28 cellular contexts compared by ENCODE assay signal in genomic region chr22:33481550-33481949, GRCh38.
"Had no signal": no experiment of that assay in that cellular context is flagged by ENCODE, and none has a peak within 500 bp of the region (broad histone marks: within the 10 kb centered on the region; RNA-seq: fewer than 3 reads in every experiment).

No MANE protein-coding gene starts in this region.

- H3K9me3 ChIP-seq: ovary, psoas muscle, spleen, suprapubic skin, testis, tibial artery, transverse colon, upper lobe of right lung, uterus had no signal

- H3K4me1 ChIP-seq: parathyroid adenoma, spleen, suprapubic skin, tibial artery, transverse colon, upper lobe of right lung, uterus had no signal

- H3K4me3 ChIP-seq: neural progenitor cell, ovary, psoas muscle, skin epidermis, smooth muscle cell, spleen, suprapubic skin, testis, tibial artery, transverse colon, upper lobe of right lung, uterus had no signal

- H3K27ac ChIP-seq: neural progenitor cell, ovary, parathyroid adenoma, psoas muscle, skin epidermis, spleen, suprapubic skin, testis, tibial artery, transverse colon, upper lobe of right lung, uterus had no signal

- H3K27me3 ChIP-seq: neural progenitor cell, ovary, spleen, suprapubic skin, testis, tibial artery, transverse colon, upper lobe of right lung, uterus had no signal

- H3K4me2 ChIP-seq: neural progenitor cell, smooth muscle cell had no signal

- DNase-seq: natural killer cell; occipital lobe; ovary; posterior cingulate gyrus; psoas muscle; right cardiac atrium; spleen; stimulated activated CD4-positive, alpha-beta T cell treated with anti-CD3 and anti-CD28 coated beads, Interleukin-12 subunit alpha, Interleukin-12 subunit beta, amount 100 ng/mL, for 4 hours; stimulated activated CD4-positive, alpha-beta T cell treated with anti-CD3 and anti-CD28 coated beads, Interleukin-1b, Interleukin-23, amount 100 ng/mL, for 48 hours; stimulated activated CD4-positive, alpha-beta T cell treated with anti-CD3 and anti-CD28 coated beads, Interleukin-4, amount 100 ng/mL, for 1 hour; stimulated activated CD4-positive, alpha-beta T cell treated with anti-CD3 and anti-CD28 coated beads, Interleukin-4, amount 100 ng/mL, for 4 hours; stimulated activated CD8-positive, alpha-beta memory T cell treated with anti-CD3 and anti-CD28 coated beads, Interleukin-4, amount 100 ng/mL, for 48 hours; stimulated activated naive CD4-positive, alpha-beta T cell; stimulated activated naive CD8-positive, alpha-beta T cell treated with anti-CD3 and anti-CD28 coated beads, Interleukin-15, amount 100 ng/mL, for 72 hours; stimulated activated naive CD8-positive, alpha-beta T cell treated with anti-CD3 and anti-CD28 coated beads, Interleukin-15, Interleukin-2, amounts not matched to agents 100 U/mL and 50 U/mL, for 24 hours; substantia nigra; testis; tibial artery; transverse colon; upper lobe of right lung; uterus had no signal

- H3K36me3 ChIP-seq: neural progenitor cell, ovary, spleen, suprapubic skin, tibial artery, transverse colon, upper lobe of right lung, uterus had no signal

- H3K9ac ChIP-seq: neural progenitor cell, parathyroid adenoma had no signal

- ATAC-seq: natural killer cell; psoas muscle; right cardiac atrium; sciatic nerve; stimulated activated memory B cell treated with anti-CD40 and anti-IgM and Interleukin-4, amounts not matched to agents 10 μg/mL and 1 μg/mL and 100 μg/mL, for 72 hours; stimulated activated naive CD8-positive, alpha-beta T cell treated with anti-CD3 and anti-CD28 coated beads, Interleukin-15, amount 100 ng/mL, for 72 hours; stimulated activated naive CD8-positive, alpha-beta T cell treated with anti-CD3 and anti-CD28 coated beads, Interleukin-15, Interleukin-2, amounts not matched to agents 100 U/mL and 50 U/mL, for 24 hours; upper lobe of right lung had no signal

- H2AFZ ChIP-seq: neural progenitor cell, parathyroid adenoma had no signal

- H3K79me2 ChIP-seq: parathyroid adenoma had no signal
